8 cellular contexts compared by ENCODE assay signal in the genomic region with DNA sequence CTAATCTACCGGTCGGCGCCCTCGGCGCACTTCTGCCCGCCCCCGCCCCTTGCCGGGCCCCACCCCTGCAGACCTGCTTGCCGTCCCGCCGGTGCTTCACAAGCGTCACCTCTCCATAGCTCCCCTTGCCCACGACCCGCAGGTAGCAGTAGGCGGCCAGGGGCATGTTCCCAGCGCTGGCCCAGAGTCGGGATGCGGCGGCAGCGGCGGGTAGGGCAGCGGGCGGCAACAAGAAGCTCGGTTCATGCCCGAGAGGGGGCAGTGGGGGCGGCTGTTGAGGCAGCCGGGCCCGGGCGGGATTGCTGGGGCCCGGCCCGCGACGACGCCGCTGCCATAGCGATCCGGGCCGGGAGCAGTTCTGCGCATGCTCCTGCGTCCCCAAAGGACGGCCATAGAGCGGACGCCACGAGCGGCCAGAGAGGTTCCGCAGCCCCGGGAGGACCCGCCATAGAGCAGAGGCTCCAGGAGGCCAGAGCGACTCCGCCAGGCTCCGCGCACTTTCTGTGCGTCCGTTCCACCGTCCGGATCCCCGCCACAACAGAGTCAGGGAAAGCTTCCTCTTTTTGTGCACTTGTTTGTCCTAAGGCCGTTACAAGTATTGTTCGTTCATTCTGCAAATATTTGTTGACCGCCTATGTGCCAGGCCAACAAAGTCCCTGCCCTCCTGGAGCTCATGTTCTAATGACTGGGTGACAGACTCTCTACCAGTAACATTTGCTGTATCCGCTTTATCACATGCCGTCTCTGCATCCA. TPM values are rescaled to one million over a fixed set of nuclear protein-coding genes. Genes with fewer than 3 reads are reported as not detected.
A peak's percentile ranks its signal among the peaks of the same experiment; 100 is the strongest.
DNase-seq lines count a peak whose midpoint lies in the region; ATAC-seq and TF ChIP-seq lines count a peak whose summit lies in the region.

A gene (minus strand): TSS at position 360 of the 753 bp plus-strand sequence. CDS start 194 bp downstream, at position 166.

- ATAC-seq in GM19372 (IDR thresholded peaks at IDR 0.05; ENCODE audit: low read depth, unreplicated experiment) (peak; percentile 97), HG03521 (IDR thresholded peaks at IDR 0.05; ENCODE audit: unreplicated experiment) (peak; percentile 92), left lung (peak; percentile 98)

- peak within 1 kb of the TSS; percentile 82 to 85 for H3K27ac ChIP-seq in left lung

- peaks cover 11 to 12% of the 10 kb centered on the region in 2 donors for H3K4me1 ChIP-seq in left lung

- no peak for TF ChIP-seq CTCF in CD14-positive monocyte (IDR thresholded peaks at IDR 0.05)
- no peak for TF ChIP-seq CTCF in left lung (IDR thresholded peaks at IDR 0.05)

- peaks cover 32% of the 10 kb centered on the region for H3K4me1 Mint-ChIP-seq in CD14-positive monocyte
- H3K4me1 Mint-ChIP-seq in dendritic cell treated with granulocyte-macrophage colony-stimulating factor and Interleukin-4, amounts not matched to agents 40 ng/mL and 50 ng/mL, for 4 days (ENCODE audit: low read depth), result peaks cover 48% of the 10 kb centered on the region

- intact Hi-C loops in CD14-positive monocyte (cut with micrococcal nuclease) (no loop called here), left lung (cut with DNase I) (no loop called here)
- intact Hi-C loops in dendritic cell treated with granulocyte-macrophage colony-stimulating factor and Interleukin-4, amounts not matched to agents 40 ng/mL and 50 ng/mL, for 4 days (cut with micrococcal nuclease), result no loop called here

- H3K9me3 Mint-ChIP-seq in CD14-positive monocyte, result peaks cover 0 to 2% (median 0%) of the 10 kb centered on the region in 7 donors
- H3K9me3 Mint-ChIP-seq in dendritic cell treated with granulocyte-macrophage colony-stimulating factor and Interleukin-4, amounts not matched to agents 40 ng/mL and 50 ng/mL, for 4 days, result no peaks in the 10 kb centered on the region

- peak; percentile 92 for DNase-seq in CD14-positive monocyte (ENCODE audit: low spot score)
- DNase-seq in NCI-H748 (lab: John Stamatoyannopoulos, UW; ENCODE audit: unreplicated experiment), result peak; percentile 90
- peak; percentile 71 for DNase-seq in activated CD4-positive, alpha-beta T cell treated with anti-CD3 and anti-CD28 coated beads, Interleukin-2, amount 50 U/mL, for 1 hour
- DNase-seq in left lung, result peak; percentile 96 to 98
- DNase-seq in stimulated activated CD4-positive, alpha-beta T cell treated with anti-CD3 and anti-CD28 coated beads, Interleukin-2, amount 100 ng/mL, for 4 hours (ENCODE audit: low read depth), result peak; percentile 70

- peak within 1 kb of the TSS; percentile 85 to 93 for H3K4me3 Mint-ChIP-seq in CD14-positive monocyte
- H3K4me3 Mint-ChIP-seq in dendritic cell treated with granulocyte-macrophage colony-stimulating factor and Interleukin-4, amounts not matched to agents 40 ng/mL and 50 ng/mL, for 4 days, result peak within 1 kb of the TSS; percentile 82

- H3K36me3 ChIP-seq in left lung, result peaks cover 0 to 23% of the 10 kb centered on the region in 2 donors

- peaks cover 25 to 40% of the 10 kb centered on the region in 2 donors for H3K36me3 Mint-ChIP-seq in CD14-positive monocyte
- peaks cover 30% of the 10 kb centered on the region for H3K36me3 Mint-ChIP-seq in dendritic cell treated with granulocyte-macrophage colony-stimulating factor and Interleukin-4, amounts not matched to agents 40 ng/mL and 50 ng/mL, for 4 days (ENCODE audit: low read depth)

- peak within 1 kb of the TSS; percentile 93 to 97 (median 94) for H3K27ac Mint-ChIP-seq in CD14-positive monocyte
- H3K27ac Mint-ChIP-seq in dendritic cell treated with granulocyte-macrophage colony-stimulating factor and Interleukin-4, amounts not matched to agents 40 ng/mL and 50 ng/mL, for 4 days, result peak within 1 kb of the TSS; percentile 97

- H3K9me3 ChIP-seq in left lung, result no peaks in the 10 kb centered on the region

- H3K27me3 Mint-ChIP-seq in CD14-positive monocyte (ENCODE audit: low read depth in 3 of 3), result peaks cover 0 to 3% (median 2%) of the 10 kb centered on the region in 3 donors
- no peaks in the 10 kb centered on the region for H3K27me3 Mint-ChIP-seq in dendritic cell treated with granulocyte-macrophage colony-stimulating factor and Interleukin-4, amounts not matched to agents 40 ng/mL and 50 ng/mL, for 4 days

- H3K27me3 ChIP-seq in left lung, result no peaks in the 10 kb centered on the region

- H3K4me3 ChIP-seq in left lung, result peak within 1 kb of the TSS; percentile 77 to 95

RNA-seq across cellular contexts. Expression of the gene that starts here (rescaled TPM):
- polyA plus RNA-seq in CD14-positive monocyte, result 10 to 100 TPM; 13.7 to 17.4 TPM
- 10 to 100 TPM; 23.6 to 29.0 TPM for total RNA-seq in left lung

Comparison
In these comparisons a context has a peak if more than half of its experiments do, and no peak if none do; other contexts are left out.
1. Peak in every context shown above with its lines: DNase-seq, ATAC-seq, H3K4me3 ChIP-seq and H3K27ac ChIP-seq.